ENCODE assay signal across 18 cellular contexts in the genomic region with DNA sequence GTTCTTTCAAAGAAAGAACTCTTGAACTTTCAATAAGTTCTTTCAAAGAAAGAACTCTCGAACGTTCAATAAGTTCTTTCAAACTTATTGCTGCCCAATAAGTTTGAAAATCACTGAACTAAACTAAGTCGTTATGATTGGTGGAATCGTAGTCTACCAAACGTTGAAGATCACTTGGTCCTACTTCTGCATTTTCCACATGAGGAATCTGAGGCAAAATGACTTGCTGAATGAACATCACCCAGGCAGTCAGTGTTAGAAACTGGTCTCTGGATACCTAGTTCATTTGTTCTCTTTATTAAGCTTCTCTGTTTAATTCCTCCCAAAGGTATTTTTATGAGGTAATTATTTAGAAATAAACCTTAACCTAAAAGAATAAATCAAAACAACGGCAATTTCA. TPM values are rescaled to one million over a fixed set of nuclear protein-coding genes. Genes with fewer than 3 reads are reported as not detected.
DNase-seq lines count a peak whose midpoint lies in the region; ATAC-seq lines count a peak whose summit lies in the region.
"Had no signal": no experiment of that assay in that cellular context is flagged by ENCODE, and none has a peak within 500 bp of the region (broad histone marks: within the 10 kb centered on the region; RNA-seq: fewer than 3 reads in every experiment).

No MANE protein-coding gene starts in this region.

- H3K27ac ChIP-seq in Karpas-422 (ENCODE audit: low read length) = no peak overlapping the region

- no peaks in the 10 kb centered on the region for H3K79me2 ChIP-seq in Karpas-422 (ENCODE audit: low read length)

- H3K9me2 ChIP-seq in Karpas-422 (replicated peaks; ENCODE audit: insufficient read depth, low read length) = no peaks in the 10 kb centered on the region

- no peak overlapping the region for H2AFZ ChIP-seq in Karpas-422 (ENCODE audit: low read length)

- no peak overlapping the region for H3K4me3 ChIP-seq in Karpas-422 (ENCODE audit: low read length)
- H3K4me3 ChIP-seq: GM12878 had no signal

- H3K36me3 Mint-ChIP-seq in activated CD4-positive, alpha-beta T cell treated with anti-CD3 and anti-CD28 coated beads, Interleukin-2, amount 10 ng/mL, durations not matched to agents 24 days and 14 days (ENCODE audit: low read depth) = peaks cover 2% of the 10 kb centered on the region
- H3K36me3 Mint-ChIP-seq in activated T-helper 17 cell treated with anti-CD3 and anti-CD28 coated beads, Interleukin-2, amount 50 U/mL, for 72 hours (ENCODE audit: low read depth) = no peaks in the 10 kb centered on the region
- H3K36me3 Mint-ChIP-seq in stimulated activated naive B cell treated with anti-CD40 and anti-IgM and Interleukin-4, amounts not matched to agents 10 μg/mL and 1 μg/mL and 100 μg/mL, for 72 hours = no peaks in the 10 kb centered on the region

- no peak overlapping the region for H3K4me3 Mint-ChIP-seq in activated CD4-positive, alpha-beta T cell treated with anti-CD3 and anti-CD28 coated beads, Interleukin-2, amount 10 ng/mL, durations not matched to agents 24 days and 14 days
- no peak overlapping the region for H3K4me3 Mint-ChIP-seq in activated T-helper 17 cell treated with anti-CD3 and anti-CD28 coated beads, Interleukin-2, amount 50 U/mL, for 72 hours
- H3K4me3 Mint-ChIP-seq in stimulated activated naive B cell treated with anti-CD40 and anti-IgM and Interleukin-4, amounts not matched to agents 10 μg/mL and 1 μg/mL and 100 μg/mL, for 72 hours = no peak overlapping the region
- H3K4me3 Mint-ChIP-seq: HFFc6 had no signal

- H3K9me3 Mint-ChIP-seq in activated CD4-positive, alpha-beta T cell treated with anti-CD3 and anti-CD28 coated beads, Interleukin-2, amount 10 ng/mL, durations not matched to agents 24 days and 14 days = no peaks in the 10 kb centered on the region
- no peaks in the 10 kb centered on the region for H3K9me3 Mint-ChIP-seq in activated T-helper 17 cell treated with anti-CD3 and anti-CD28 coated beads, Interleukin-2, amount 50 U/mL, for 72 hours
- H3K9me3 Mint-ChIP-seq in stimulated activated naive B cell treated with anti-CD40 and anti-IgM and Interleukin-4, amounts not matched to agents 10 μg/mL and 1 μg/mL and 100 μg/mL, for 72 hours = no peaks in the 10 kb centered on the region
- H3K9me3 Mint-ChIP-seq: HFFc6 had no signal

- H3K27me3 ChIP-seq in Karpas-422 (ENCODE audit: low read length) = no peaks in the 10 kb centered on the region

- intact Hi-C loops in activated CD4-positive, alpha-beta T cell treated with anti-CD3 and anti-CD28 coated beads, Interleukin-2, amount 10 ng/mL, durations not matched to agents 24 days and 14 days (cut with micrococcal nuclease) = loop anchor here (10.0 kb wide), 1 partner anchor 949 kb away; the partner anchor contains the start of gene BMP2K

- no peaks in the 10 kb centered on the region for H4K20me1 ChIP-seq in Karpas-422 (ENCODE audit: insufficient read depth, low read depth, low read length)

- peak overlapping the region; percentile 58 for H3K4me2 ChIP-seq in Karpas-422 (ENCODE audit: low read depth, low read length, poor library complexity, severe bottlenecking)

- peaks cover 22% of the 10 kb centered on the region for H3K4me1 Mint-ChIP-seq in activated CD4-positive, alpha-beta T cell treated with anti-CD3 and anti-CD28 coated beads, Interleukin-2, amount 10 ng/mL, durations not matched to agents 24 days and 14 days
- H3K4me1 Mint-ChIP-seq in activated T-helper 17 cell treated with anti-CD3 and anti-CD28 coated beads, Interleukin-2, amount 50 U/mL, for 72 hours = peaks cover 25% of the 10 kb centered on the region
- H3K4me1 Mint-ChIP-seq in stimulated activated naive B cell treated with anti-CD40 and anti-IgM and Interleukin-4, amounts not matched to agents 10 μg/mL and 1 μg/mL and 100 μg/mL, for 72 hours = peaks cover 22 to 37% of the 10 kb centered on the region in 2 donors

- no peak overlapping the region for H3K27ac Mint-ChIP-seq in activated CD4-positive, alpha-beta T cell treated with anti-CD3 and anti-CD28 coated beads, Interleukin-2, amount 10 ng/mL, durations not matched to agents 24 days and 14 days
- peak overlapping the region; percentile 2 for H3K27ac Mint-ChIP-seq in activated T-helper 17 cell treated with anti-CD3 and anti-CD28 coated beads, Interleukin-2, amount 50 U/mL, for 72 hours
- peak overlapping the region; percentile 59 for H3K27ac Mint-ChIP-seq in stimulated activated naive B cell treated with anti-CD40 and anti-IgM and Interleukin-4, amounts not matched to agents 10 μg/mL and 1 μg/mL and 100 μg/mL, for 72 hours
- H3K27ac Mint-ChIP-seq: HFFc6 had no signal

- peaks cover 36% of the 10 kb centered on the region for H3K4me1 ChIP-seq in Karpas-422 (ENCODE audit: low read length)

- DNase-seq in activated CD4-positive, alpha-beta T cell treated with anti-CD3 and anti-CD28 coated beads, Interleukin-2, amount 10 ng/mL, durations not matched to agents 24 days and 14 days = peak; percentile 25
- no peak for DNase-seq in activated CD4-positive, alpha-beta T cell treated with anti-CD3 and anti-CD28 coated beads for 48 hours
- peak; percentile 49 for DNase-seq in Karpas-422
- no peak for DNase-seq in stimulated activated naive B cell treated with anti-CD40 and anti-IgM and Interleukin-4, amounts not matched to agents 10 μg/mL and 1 μg/mL and 100 μg/mL, for 72 hours
- no peak for DNase-seq in NCI-H446 (lab: John Stamatoyannopoulos, UW)
- no peak for DNase-seq in C1 segment of cervical spinal cord (lab: John Stamatoyannopoulos, UW)
- no peak for DNase-seq in H4 (ENCODE audit: low spot score)
- DNase-seq: 8988T, DND-41, GDM1, HFFc6, NCI-H1092, NCI-H146, NCI-H2081 treated with DMSO at 0.1 percent for 48 hours, SHP77 treated with DMSO at 0.1 percent for 48 hours had no signal

- no peaks in the 10 kb centered on the region for H3K36me3 ChIP-seq in Karpas-422 (ENCODE audit: insufficient read depth, low read length)

- ATAC-seq in activated T-helper 17 cell treated with anti-CD3 and anti-CD28 coated beads, Interleukin-2, amount 50 U/mL, for 72 hours (replicated peaks) = no peak
- peak; percentile 70 to 83 for ATAC-seq in stimulated activated naive B cell treated with anti-CD40 and anti-IgM and Interleukin-4, amounts not matched to agents 10 μg/mL and 1 μg/mL and 100 μg/mL, for 72 hours (replicated peaks)
- ATAC-seq: GM12878, SK-N-SH treated with all-trans-retinoic acid at 6 μM for 48 hours had no signal

- H3K9me3 ChIP-seq in Karpas-422 (ENCODE audit: low read length) = no peaks in the 10 kb centered on the region

- H3K27me3 Mint-ChIP-seq in activated CD4-positive, alpha-beta T cell treated with anti-CD3 and anti-CD28 coated beads, Interleukin-2, amount 10 ng/mL, durations not matched to agents 24 days and 14 days = no peaks in the 10 kb centered on the region
- no peaks in the 10 kb centered on the region for H3K27me3 Mint-ChIP-seq in activated T-helper 17 cell treated with anti-CD3 and anti-CD28 coated beads, Interleukin-2, amount 50 U/mL, for 72 hours
- no peaks in the 10 kb centered on the region for H3K27me3 Mint-ChIP-seq in stimulated activated naive B cell treated with anti-CD40 and anti-IgM and Interleukin-4, amounts not matched to agents 10 μg/mL and 1 μg/mL and 100 μg/mL, for 72 hours

- no peak overlapping the region for H3K9ac ChIP-seq in Karpas-422 (ENCODE audit: low read length)

RNA-seq across cellular contexts. Expression of gene CNOT6L, which starts 7.1 kb away (rescaled TPM):
- 105 and 108 TPM in 2 replicates for total RNA-seq in activated CD4-positive, alpha-beta T cell treated with anti-CD3 and anti-CD28 coated beads, Interleukin-2, amount 10 ng/mL, durations not matched to agents 24 days and 14 days
- total RNA-seq in Karpas-422 (2014; rRNA removed; shearing (Covaris generic); ENCODE audit: low replicate concordance) = 7.0 and 16.7 TPM in 2 replicates
- total RNA-seq in activated T-helper 17 cell treated with anti-CD3 and anti-CD28 coated beads, Interleukin-2, amount 50 U/mL, for 72 hours = 10 to 100 TPM; 66.3 to 90.9 TPM
- 4.3 and 5.6 TPM in 2 replicates for total RNA-seq in H4 (2014; rRNA removed; shearing (Covaris generic))

RNA-seq across cellular contexts. Expression of gene MRPL1, which starts 36.4 kb away (rescaled TPM):
- 65.0 and 72.7 TPM in 2 replicates for total RNA-seq in activated CD4-positive, alpha-beta T cell treated with anti-CD3 and anti-CD28 coated beads, Interleukin-2, amount 10 ng/mL, durations not matched to agents 24 days and 14 days
- total RNA-seq in Karpas-422 (2014; rRNA removed; shearing (Covaris generic); ENCODE audit: low replicate concordance) = 12.6 and 13.5 TPM in 2 replicates
- 10 to 100 TPM; 23.7 to 33.7 TPM for total RNA-seq in activated T-helper 17 cell treated with anti-CD3 and anti-CD28 coated beads, Interleukin-2, amount 50 U/mL, for 72 hours
- 33.2 and 38.5 TPM in 2 replicates for total RNA-seq in H4 (2014; rRNA removed; shearing (Covaris generic))

Comparison
In these comparisons a context has a peak if more than half of its experiments do, and no peak if none do; other contexts are left out.
1. DNase-seq: peak in activated CD4-positive, alpha-beta T cell treated with anti-CD3 and anti-CD28 coated beads, Interleukin-2, amount 10 ng/mL, durations not matched to agents 24 days and 14 days (single experiment) and Karpas-422 (single experiment); none in activated CD4-positive, alpha-beta T cell treated with anti-CD3 and anti-CD28 coated beads for 48 hours (single experiment), stimulated activated naive B cell treated with anti-CD40 and anti-IgM and Interleukin-4, amounts not matched to agents 10 μg/mL and 1 μg/mL and 100 μg/mL, for 72 hours (single experiment), NCI-H446 (0 of 2), C1 segment of cervical spinal cord (0 of 14) and H4 (single experiment).